8 cellular contexts compared by ENCODE assay signal in genomic region chr2:127386246-127386645, GRCh38. TPM values are rescaled to one million over a fixed set of nuclear protein-coding genes. Genes with fewer than 3 reads are reported as not detected.
DNase-seq lines count a peak whose midpoint lies in the region; ATAC-seq and TF ChIP-seq lines count a peak whose summit lies in the region.

No MANE protein-coding gene starts in this region.

- peaks cover 18% of the 10 kb centered on the region for H3K36me3 Mint-ChIP-seq in activated naive CD8-positive, alpha-beta T cell treated with anti-CD3 and anti-CD28 coated beads, Interleukin-2, amount 10 ng/mL, durations not matched to agents 7 days and 5 days

- intact Hi-C loops in heart right ventricle (cut with DNase I) = no loop called here
- intact Hi-C loops in Right ventricle myocardium superior (cut with DNase I) = no loop called here
- intact Hi-C loops in vagina (cut with DNase I) = loop anchor here (2.0 kb wide), 1 partner anchor 23 kb away; no protein-coding TSS in a partner anchor

- no peak for ATAC-seq in heart right ventricle
- ATAC-seq in Right ventricle myocardium superior (ENCODE audit: poor library complexity) = no peak
- no peak for ATAC-seq in activated naive CD8-positive, alpha-beta T cell treated with anti-CD3 and anti-CD28 coated beads, Interleukin-2, amount 10 ng/mL, durations not matched to agents 7 days and 5 days (ENCODE audit: low read depth)
- ATAC-seq in HG02938 (IDR thresholded peaks at IDR 0.05; ENCODE audit: unreplicated experiment) = no peak

- TF ChIP-seq CTCF in heart right ventricle (IDR thresholded peaks at IDR 0.05) = no peak
- TF ChIP-seq CTCF in liver (IDR thresholded peaks at IDR 0.05; ENCODE audit: low read depth, low read length, missing input control) = no peak
- no peak for TF ChIP-seq CTCF in vagina (IDR thresholded peaks at IDR 0.05)

- H3K9ac ChIP-seq in liver (ENCODE audit: low read depth in 1 of 2, low read length in 2 of 2) = peak overlapping the region; percentile 59 to 86

- peaks cover 56% of the 10 kb centered on the region for H3K4me1 Mint-ChIP-seq in activated naive CD8-positive, alpha-beta T cell treated with anti-CD3 and anti-CD28 coated beads, Interleukin-2, amount 10 ng/mL, durations not matched to agents 7 days and 5 days

- 70 to 75% methylated on average over 4 of the region's 4 CpGs for WGBS in heart right ventricle, 2 donors
- 19% methylated on average over 4 of the region's 4 CpGs for WGBS in liver

- peak overlapping the region; percentile 77 for H3K27ac Mint-ChIP-seq in activated naive CD8-positive, alpha-beta T cell treated with anti-CD3 and anti-CD28 coated beads, Interleukin-2, amount 10 ng/mL, durations not matched to agents 7 days and 5 days

- H3K27ac ChIP-seq in heart right ventricle (peak overlapping the region in 8 of 10 donors; percentile 100), liver (ENCODE audit: low read depth in 1 of 2, low read length in 2 of 2) (peak overlapping the region; percentile 99 to 100), vagina (peak overlapping the region; percentile 100)

- POLR2A ChIA-PET in activated naive CD8-positive, alpha-beta T cell treated with anti-CD3 and anti-CD28 coated beads, Interleukin-2, amount 10 ng/mL, durations not matched to agents 7 days and 5 days (lab: Charles Lee) = interaction anchor here (1.5 kb wide), 1 partner anchor 92 kb away, joined by 4 read pairs; the partner anchor contains the start of gene ERCC3

- H3K27me3 ChIP-seq in heart right ventricle (no peaks in the 10 kb centered on the region), liver (ENCODE audit: control insufficient read depth in 4 of 4, insufficient read depth in 4 of 4, low read length in 3 of 4) (no peaks in the 10 kb centered on the region), vagina (no peaks in the 10 kb centered on the region)

- TF ChIP-seq RAD21 in liver (IDR thresholded peaks at IDR 0.05) = peak in 1 of 2 donors; percentile 51

- H3K9me3 ChIP-seq in heart right ventricle (no peaks in the 10 kb centered on the region), liver (ENCODE audit: control insufficient read depth in 4 of 4, low read length in 3 of 4) (no peaks in the 10 kb centered on the region), vagina (no peaks in the 10 kb centered on the region)

- H3K36me3 ChIP-seq in heart right ventricle = no peaks in the 10 kb centered on the region
- no peaks in the 10 kb centered on the region for H3K36me3 ChIP-seq in liver (ENCODE audit: control insufficient read depth in 4 of 4, insufficient read depth in 3 of 4, low read depth in 1 of 4, low read length in 3 of 4)
- no peaks in the 10 kb centered on the region for H3K36me3 ChIP-seq in vagina

- TF ChIP-seq POLR2A in vagina (IDR thresholded peaks at IDR 0.05) = no peak

- DNase-seq in heart right ventricle (no peak), Right ventricle myocardium superior (no peak), vagina (ENCODE audit: extremely low spot score in 2 of 2) (no peak), UCSD-AML1 (lab: John Stamatoyannopoulos, UW; ENCODE audit: unreplicated experiment) (no peak), NCI-H2227 (lab: John Stamatoyannopoulos, UW; ENCODE audit: unreplicated experiment) (no peak)
- no peak for DNase-seq in activated naive CD8-positive, alpha-beta T cell treated with anti-CD3 and anti-CD28 coated beads, Interleukin-2, amount 10 ng/mL, durations not matched to agents 7 days and 5 days

- H3K4me1 ChIP-seq in heart right ventricle = peaks cover 0 to 80% (median 59%) of the 10 kb centered on the region in 9 donors
- peaks cover 7 to 38% (median 21%) of the 10 kb centered on the region in 4 donors for H3K4me1 ChIP-seq in liver (ENCODE audit: control insufficient read depth in 4 of 4, insufficient read depth in 4 of 4, low read length in 3 of 4)
- peaks cover 41% of the 10 kb centered on the region for H3K4me1 ChIP-seq in vagina

- no peaks in the 10 kb centered on the region for H3K27me3 Mint-ChIP-seq in activated naive CD8-positive, alpha-beta T cell treated with anti-CD3 and anti-CD28 coated beads, Interleukin-2, amount 10 ng/mL, durations not matched to agents 7 days and 5 days

- H3K4me3 ChIP-seq in heart right ventricle (peak overlapping the region in 9 of 10 donors; percentile 92 to 99 (median 98)), liver (ENCODE audit: low read depth in 1 of 3, low read length in 3 of 3) (peak overlapping the region; percentile 59 to 93 (median 71)), vagina (peak overlapping the region; percentile 95 to 97)

- H3K4me3 Mint-ChIP-seq in activated naive CD8-positive, alpha-beta T cell treated with anti-CD3 and anti-CD28 coated beads, Interleukin-2, amount 10 ng/mL, durations not matched to agents 7 days and 5 days = peak overlapping the region; percentile 92

- H3K9me3 Mint-ChIP-seq in activated naive CD8-positive, alpha-beta T cell treated with anti-CD3 and anti-CD28 coated beads, Interleukin-2, amount 10 ng/mL, durations not matched to agents 7 days and 5 days = no peaks in the 10 kb centered on the region

TF ChIP-seq in liver, 16 proteins besides CTCF, POLR2A, EP300 and RAD21 (continues in another document):
- TF ChIP-seq NR2F2 (IDR thresholded peaks at IDR 0.05) (no peak), HNF4G (IDR thresholded peaks at IDR 0.05) (no peak), TAF1 (conservative IDR thresholded peaks at IDR 0.05) (no peak), RXRA (IDR thresholded peaks at IDR 0.05) (peak; percentile 46 to 69), SP1 (IDR thresholded peaks at IDR 0.05) (no peak), ATF3 (IDR thresholded peaks at IDR 0.05) (peak; percentile 47), HNF4A (conservative IDR thresholded peaks at IDR 0.05) (peak; percentile 63 to 67), JUND (IDR thresholded peaks at IDR 0.05) (peak; percentile 39 to 61), ZBTB33 (IDR thresholded peaks at IDR 0.05) (peak; percentile 49), EGR1 (IDR thresholded peaks at IDR 0.05; ENCODE audit: low read depth in 2 of 2) (no peak), REST (IDR thresholded peaks at IDR 0.05) (peak; percentile 24), MAX (IDR thresholded peaks at IDR 0.05) (peak; percentile 16), YY1 (IDR thresholded peaks at IDR 0.05) (peak; percentile 44), FOXA2 (IDR thresholded peaks at IDR 0.05) (no peak)

RNA-seq across cellular contexts. Expression of gene MAP3K2, which starts 1.5 kb away (rescaled TPM):
- total RNA-seq in heart right ventricle = 10 to 100 TPM; 20.8 to 30.9 (median 26.4) TPM
- 1 to 10 TPM; 2.9 to 8.8 TPM for polyA plus RNA-seq in heart right ventricle
- 22.5 TPM for total RNA-seq in Right ventricle myocardium superior
- 10 to 100 TPM; 65.2 to 69.0 TPM for total RNA-seq in activated naive CD8-positive, alpha-beta T cell treated with anti-CD3 and anti-CD28 coated beads, Interleukin-2, amount 10 ng/mL, durations not matched to agents 7 days and 5 days
- total RNA-seq in liver = 10 to 100 TPM; 22.0 to 46.2 TPM
- 10 to 100 TPM in 1 of 2 donors, 1 to 10 TPM in 1; 5.9 to 12.1 TPM for polyA plus RNA-seq in liver
- total RNA-seq in vagina = 36.6 TPM

RNA-seq across cellular contexts. Expression of gene PROC, which starts 32.0 kb away (rescaled TPM):
- not detected for total RNA-seq in heart right ventricle
- polyA plus RNA-seq in heart right ventricle = not detected
- total RNA-seq in Right ventricle myocardium superior = not detected
- total RNA-seq in activated naive CD8-positive, alpha-beta T cell treated with anti-CD3 and anti-CD28 coated beads, Interleukin-2, amount 10 ng/mL, durations not matched to agents 7 days and 5 days = not detected
- total RNA-seq in liver = 100 to 1,000 TPM; 150 to 376 TPM
- polyA plus RNA-seq in liver = 100 to 1,000 TPM; 305 to 407 TPM
- total RNA-seq in vagina = not detected

Comparison
In these comparisons a context has a peak if more than half of its experiments do, and no peak if none do; other contexts are left out.
1. RNA of gene PROC, which starts 32.0 kb away (total RNA-seq): 150 to 376 TPM in liver; not detected in activated naive CD8-positive, alpha-beta T cell treated with anti-CD3 and anti-CD28 coated beads, Interleukin-2, amount 10 ng/mL, durations not matched to agents 7 days and 5 days, not detected in heart right ventricle, not detected in Right ventricle myocardium superior (single experiment) and not detected in vagina (single experiment); every median in the first group is over 100 times any median in the second.
2. Peak in every context shown above with its lines, with median percentiles within 50 percentile points of each other: H3K27ac ChIP-seq and H3K4me3 ChIP-seq.